In the genomic region with DNA sequence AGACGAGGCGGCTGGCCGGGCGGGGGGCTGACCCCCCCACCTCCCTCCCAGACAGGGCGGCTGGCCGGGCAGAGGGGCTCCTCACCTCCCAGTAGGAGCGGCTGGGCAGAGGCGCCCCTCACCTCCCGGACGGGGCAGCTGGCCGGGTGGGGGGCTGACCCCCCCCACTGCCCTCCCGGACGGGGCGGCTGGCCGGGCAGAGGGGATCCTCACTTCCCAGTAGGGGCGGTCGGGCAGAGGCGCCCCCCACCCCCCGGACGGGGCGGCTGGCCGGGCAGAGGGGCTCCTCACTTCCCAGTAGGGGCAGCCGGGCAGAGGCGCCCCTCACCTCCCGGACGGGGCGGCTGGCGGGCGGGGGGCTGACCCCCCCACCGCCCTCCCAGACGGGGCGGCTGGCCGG, we compare ENCODE assay signal across 5 cellular contexts. TPM values are rescaled to one million over a fixed set of nuclear protein-coding genes. Genes with fewer than 3 reads are reported as not detected.
"Had no signal": no experiment of that assay in that cellular context is flagged by ENCODE, and none has a peak within 500 bp of the region (broad histone marks: within the 10 kb centered on the region; RNA-seq: fewer than 3 reads in every experiment).

No MANE protein-coding gene starts in this region.

RNA-seq across cellular contexts. Expression of gene MAP3K19, which starts 14.0 kb away (rescaled TPM):
- total RNA-seq: HepG2, HT-29, HT1080, IMR-90, K562 had no signal
